ENCODE assay signal across 17 cellular contexts in genomic region chr7:35748348-35748747, GRCh38. TPM values are rescaled to one million over a fixed set of nuclear protein-coding genes. Genes with fewer than 3 reads are reported as not detected.
A peak's percentile ranks its signal among the peaks of the same experiment; 100 is the strongest.
DNase-seq lines count a peak whose midpoint lies in the region; ATAC-seq and TF ChIP-seq lines count a peak whose summit lies in the region.
"Had no signal": no experiment of that assay in that cellular context is flagged by ENCODE, and none has a peak within 500 bp of the region (broad histone marks: within the 10 kb centered on the region; RNA-seq: fewer than 3 reads in every experiment).

No MANE protein-coding gene starts in this region.

- H3K36me3 ChIP-seq in hepatocyte (replicated peaks; ENCODE audit: insufficient read depth, low read depth) (no peaks in the 10 kb centered on the region), trophoblast cell (ENCODE audit: control insufficient read depth in 1 of 2, insufficient read depth in 2 of 2, low read length in 2 of 2) (no peaks in the 10 kb centered on the region)

- no peaks in the 10 kb centered on the region for H3K9me3 ChIP-seq in hepatocyte (ENCODE audit: low read depth)
- H3K9me3 ChIP-seq in trophoblast cell (ENCODE audit: insufficient read depth, low read depth, low read length): no peaks in the 10 kb centered on the region

- H3K4me3 ChIP-seq in hepatocyte: no peak overlapping the region
- no peak overlapping the region for H3K4me3 ChIP-seq in trophoblast cell (ENCODE audit: low read depth, low read length)

- H3K9me2 ChIP-seq in hepatocyte (replicated peaks; ENCODE audit: insufficient read depth): no peaks in the 10 kb centered on the region

- H3K4me2 ChIP-seq in hepatocyte (no peak overlapping the region), trophoblast cell (ENCODE audit: low read length) (no peak overlapping the region)

- no peak for TF ChIP-seq CTCF in hepatocyte (IDR thresholded peaks at IDR 0.05; ENCODE audit: poor library complexity)

- DNase-seq in EL: peak; percentile 14
- no peak for DNase-seq in hepatocyte (ENCODE audit: low spot score)
- peak; percentile 19 to 69 for DNase-seq in trophoblast cell
- no peak for DNase-seq in Ammon's horn (ENCODE audit: low spot score)
- no peak for DNase-seq in DMS79 (lab: John Stamatoyannopoulos, UW)
- DNase-seq: COR-L47, DMS153, H9, Karpas-422, NCI-H1105 treated with DMSO at 0.1 percent for 48 hours, NCI-H187, NCI-H446 treated with DMSO at 0.1 percent for 48 hours, NCI-H774 had no signal

- H3K23ac ChIP-seq in trophoblast cell (ENCODE audit: low read length): no peak overlapping the region

- H3K4ac ChIP-seq in trophoblast cell (ENCODE audit: low read depth, low read length): no peak overlapping the region

- no peak overlapping the region for H4K12ac ChIP-seq in trophoblast cell (ENCODE audit: low read depth, low read length)

- no peak overlapping the region for H4K8ac ChIP-seq in trophoblast cell (ENCODE audit: low read depth, low read length)

- no peak overlapping the region for H3K9ac ChIP-seq in trophoblast cell (ENCODE audit: low read length)

- H2BK12ac ChIP-seq in trophoblast cell (ENCODE audit: low read length): no peak overlapping the region

- no peak overlapping the region for H2BK5ac ChIP-seq in trophoblast cell (ENCODE audit: low read depth, low read length, poor library complexity)

- H3K4me1 ChIP-seq in hepatocyte (ENCODE audit: insufficient read depth) (peaks cover 18% of the 10 kb centered on the region), trophoblast cell (ENCODE audit: control insufficient read depth in 1 of 2, insufficient read depth in 2 of 2, low read length in 2 of 2) (peaks cover 2 to 5% of the 10 kb centered on the region in 2 experiments)

- H4K20me1 ChIP-seq in hepatocyte (ENCODE audit: insufficient read depth, poor library complexity, severe bottlenecking): no peaks in the 10 kb centered on the region

- ATAC-seq in esophagus mucosa (no peak), GM19324 (IDR thresholded peaks at IDR 0.05; ENCODE audit: low FRiP score, unreplicated experiment) (no peak)
- ATAC-seq: Right ventricle myocardium inferior had no signal

- no peak overlapping the region for H3K14ac ChIP-seq in trophoblast cell (ENCODE audit: low read length)

- no peak overlapping the region for H2AK5ac ChIP-seq in trophoblast cell (ENCODE audit: low read length)

- H4K91ac ChIP-seq in trophoblast cell (ENCODE audit: low read depth, low read length): no peak overlapping the region

- 68% methylated on average over 1 of the region's 1 CpG for WGBS in hepatocyte (ENCODE audit: low lambda C conversion rate, missing lambda C conversion rate)
- WGBS in trophoblast cell (ENCODE audit: extremely low coverage, insufficient coverage, insufficient read length): no CpG with 5 or more reads among the region's 1 CpG

- no peaks in the 10 kb centered on the region for H3K79me1 ChIP-seq in trophoblast cell (ENCODE audit: low read length)

- H2BK120ac ChIP-seq in trophoblast cell (ENCODE audit: insufficient read depth, low read length, poor library complexity): no peak overlapping the region

- no peak overlapping the region for H3K18ac ChIP-seq in trophoblast cell (ENCODE audit: low read length)

- H3K79me2 ChIP-seq in hepatocyte (no peaks in the 10 kb centered on the region), trophoblast cell (ENCODE audit: control insufficient read depth, insufficient read depth, low read length, poor library complexity) (no peaks in the 10 kb centered on the region)

- H3K27me3 ChIP-seq in hepatocyte: no peaks in the 10 kb centered on the region
- H3K27me3 ChIP-seq in trophoblast cell (ENCODE audit: insufficient read depth, low read length): no peaks in the 10 kb centered on the region

- H2AFZ ChIP-seq in hepatocyte: no peak overlapping the region
- H2AFZ ChIP-seq in trophoblast cell (ENCODE audit: insufficient read depth, low read length, poor library complexity): no peak overlapping the region

- H3K27ac ChIP-seq in angular gyrus (ENCODE audit: low read depth, low read length) (peak overlapping the region; percentile 1), hepatocyte (peak overlapping the region; percentile 8), trophoblast cell (ENCODE audit: low read depth, low read length) (no peak overlapping the region)

RNA-seq across cellular contexts. Expression of gene SEPTIN7, which starts 52.5 kb away (rescaled TPM):
- total RNA-seq in hepatocyte (304 and 347 TPM in 2 replicates), esophagus mucosa (102 TPM)
- 280 and 288 TPM in 2 replicates for polyA plus RNA-seq in hepatocyte
- polyA plus RNA-seq in trophoblast cell (2013): 262 and 267 TPM in 2 replicates

RNA-seq across cellular contexts. Expression of gene HERPUD2, which starts 53.4 kb away (rescaled TPM):
- total RNA-seq in hepatocyte: 25.5 and 31.3 TPM in 2 replicates
- polyA plus RNA-seq in hepatocyte: 26.8 and 28.0 TPM in 2 replicates
- 41.0 and 43.0 TPM in 2 replicates for polyA plus RNA-seq in trophoblast cell (2013)
- 15.7 TPM for total RNA-seq in esophagus mucosa

Comparison
In these comparisons a context has a peak if more than half of its experiments do, and no peak if none do; other contexts are left out.
1. DNase-seq: peak in EL (single experiment) and trophoblast cell (2 of 2); none in hepatocyte (single experiment), Ammon's horn (single experiment) and DMS79 (single experiment).